In genomic region chr14:105433161-105433605, GRCh38 we compare ENCODE assay signal across 18 cellular contexts. TPM values are rescaled to one million over a fixed set of nuclear protein-coding genes. Genes with fewer than 3 reads are reported as not detected.
"Had no signal": no experiment of that assay in that cellular context is flagged by ENCODE, and none has a peak within 500 bp of the region (broad histone marks: within the 10 kb centered on the region; RNA-seq: fewer than 3 reads in every experiment).

No MANE protein-coding gene starts in this region.

- H3K9me3 ChIP-seq: adrenal gland, esophagus muscularis mucosa, ovary, thyroid gland, uterus had no signal

- H3K36me3 ChIP-seq: adrenal gland, ovary, thyroid gland, uterus had no signal

- DNase-seq: activated CD4-positive, alpha-beta T cell treated with anti-CD3 and anti-CD28 coated beads, Interleukin-2, amount 50 U/mL, for 48 hours; activated CD4-positive, CD25-positive, alpha-beta regulatory T cell treated with anti-CD3 and anti-CD28 coated beads, Interleukin-2, amount 50 U/mL, for 72 hours; activated CD8-positive, alpha-beta memory T cell treated with anti-CD3 and anti-CD28 coated beads, Interleukin-2, amount 10 ng/mL, durations not matched to agents 7 days and 5 days; activated effector memory CD4-positive, alpha-beta T cell treated with Interleukin-2 at 50 U/mL for 16 hours; activated T-cell treated with anti-CD3 and anti-CD28 coated beads, Interleukin-2, amount 50 U/mL, for 1 hour; adrenal gland; midbrain; stimulated activated CD4-positive, alpha-beta T cell treated with anti-CD3 and anti-CD28 coated beads, Interleukin-1b, Interleukin-23, amount 100 ng/mL, for 48 hours; T-cell; T-helper 9 cell; thyroid gland; uterus had no signal

- H3K4me3 ChIP-seq: adrenal gland, esophagus muscularis mucosa, hepatocyte, lung, ovary, thyroid gland, uterus had no signal

- H3K27me3 ChIP-seq: adrenal gland, esophagus muscularis mucosa, hepatocyte, ovary, thyroid gland, uterus had no signal

- H3K27ac ChIP-seq: adrenal gland, esophagus muscularis mucosa, hepatocyte, ovary, thyroid gland, uterus had no signal

- H3K27me3 Mint-ChIP-seq: activated CD8-positive, alpha-beta memory T cell treated with anti-CD3 and anti-CD28 coated beads, Interleukin-2, amount 10 ng/mL, durations not matched to agents 7 days and 5 days; activated naive CD4-positive, alpha-beta T cell treated with anti-CD3 and anti-CD28 coated beads, Interleukin-2, amount 50 U/mL, for 24 hours; T-cell had no signal

- H3K4me2 ChIP-seq: hepatocyte had no signal

- H3K9me3 Mint-ChIP-seq: activated naive CD4-positive, alpha-beta T cell treated with anti-CD3 and anti-CD28 coated beads, Interleukin-2, amount 50 U/mL, for 24 hours had no signal

- H3K4me1 ChIP-seq: uterus had no signal

- FAIRE-seq: colon had no signal

- ATAC-seq: activated CD8-positive, alpha-beta memory T cell treated with anti-CD3 and anti-CD28 coated beads, Interleukin-2, amount 10 ng/mL, durations not matched to agents 7 days and 5 days; T-cell had no signal

- H2AFZ ChIP-seq: hepatocyte had no signal

- H3K4me3 Mint-ChIP-seq: activated CD8-positive, alpha-beta memory T cell treated with anti-CD3 and anti-CD28 coated beads, Interleukin-2, amount 10 ng/mL, durations not matched to agents 7 days and 5 days; activated naive CD4-positive, alpha-beta T cell treated with anti-CD3 and anti-CD28 coated beads, Interleukin-2, amount 50 U/mL, for 24 hours; T-cell had no signal

- H3K27ac Mint-ChIP-seq: activated CD8-positive, alpha-beta memory T cell treated with anti-CD3 and anti-CD28 coated beads, Interleukin-2, amount 10 ng/mL, durations not matched to agents 7 days and 5 days; activated naive CD4-positive, alpha-beta T cell treated with anti-CD3 and anti-CD28 coated beads, Interleukin-2, amount 50 U/mL, for 24 hours; T-cell had no signal

RNA-seq across cellular contexts. Expression of gene TEX22, which starts 34.8 kb away (rescaled TPM):
- total RNA-seq: hepatocyte had no signal
